ENCODE assay signal across 33 cellular contexts in the genomic region with DNA sequence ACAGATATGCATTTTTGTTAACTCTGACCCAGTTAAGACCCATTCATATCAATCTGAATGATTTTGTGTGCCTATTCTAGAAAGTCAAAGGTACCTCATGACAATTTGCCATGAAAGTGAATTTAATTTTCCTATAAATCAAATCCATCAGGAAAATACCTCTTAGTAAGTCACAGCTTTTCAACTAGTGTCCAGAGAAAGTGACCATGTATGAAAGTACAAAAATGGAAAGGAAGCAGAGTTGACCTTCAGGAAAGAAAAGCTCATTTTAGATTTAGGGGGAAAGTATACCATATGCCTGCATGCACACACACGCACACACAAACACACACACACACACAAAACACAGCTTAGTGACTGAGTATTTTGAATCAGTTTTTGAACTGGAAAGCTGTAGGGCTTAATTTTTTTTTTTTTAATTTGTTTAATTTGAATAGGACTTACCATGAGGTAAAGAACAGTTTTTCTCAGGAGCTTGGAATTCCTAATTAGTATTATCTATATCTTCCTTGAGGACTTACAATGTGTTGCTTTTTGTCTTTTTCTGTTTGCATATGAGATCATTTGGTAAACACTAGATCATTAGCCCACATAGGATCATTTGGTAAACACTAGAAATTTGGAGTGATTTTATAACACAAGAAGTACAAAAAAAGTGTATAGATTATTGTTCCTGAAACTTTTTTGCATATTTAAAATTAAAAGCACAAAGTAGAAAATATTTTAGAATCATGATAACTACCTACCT.
"Had no signal": no experiment of that assay in that cellular context is flagged by ENCODE, and none has a peak within 500 bp of the region (broad histone marks: within the 10 kb centered on the region; RNA-seq: fewer than 3 reads in every experiment).

No MANE protein-coding gene starts in this region.

- H3K4me3 ChIP-seq: ascending aorta, cardiac muscle cell, colonic mucosa, dorsolateral prefrontal cortex, pancreas, psoas muscle, sigmoid colon, uterus had no signal

- H3K36me3 ChIP-seq: ascending aorta, cardiac muscle cell, colonic mucosa, pancreas, sigmoid colon, uterus had no signal

- DNase-seq: activated CD4-positive, alpha-beta T cell treated with anti-CD3 and anti-CD28 coated beads for 4 hours; activated CD4-positive, alpha-beta T cell treated with anti-CD3 and anti-CD28 coated beads, Interleukin-2, amount 50 U/mL, for 48 hours; activated CD8-positive, alpha-beta memory T cell treated with anti-CD3 and anti-CD28 coated beads for 24 hours; activated effector memory CD4-positive, alpha-beta T cell treated with Interleukin-2 at 50 U/mL for 16 hours; activated naive CD4-positive, alpha-beta T cell treated with Interleukin-2 at 50 U/mL for 16 hours; activated naive CD8-positive, alpha-beta T cell treated with anti-CD3 and anti-CD28 coated beads, Interleukin-2, amount 10 ng/mL, durations not matched to agents 7 days and 5 days; cerebellar nuclear complex; colonic mucosa; dorsolateral prefrontal cortex; effector memory CD8-positive, alpha-beta T cell; foreskin fibroblast; head of caudate nucleus; hippocampal formation; kidney; left colon; mammary epithelial cell; naive B cell; nucleus accumbens; pancreas; psoas muscle; sigmoid colon; small intestine; stimulated activated CD4-positive, alpha-beta T cell treated with anti-CD3 and anti-CD28 coated beads, Interleukin-4, amount 100 ng/mL, for 24 hours; stimulated activated naive CD8-positive, alpha-beta T cell treated with anti-CD3 and anti-CD28 coated beads, Interleukin-15, amount 100 ng/mL, for 72 hours; substantia nigra; uterus had no signal

- H3K27me3 ChIP-seq: ascending aorta, cardiac muscle cell, colonic mucosa, dorsolateral prefrontal cortex, pancreas, sigmoid colon, uterus had no signal

- H3K27ac ChIP-seq: ascending aorta, cardiac muscle cell, colonic mucosa, dorsolateral prefrontal cortex, pancreas, psoas muscle, sigmoid colon, uterus, VCaP had no signal

- H3K4me1 ChIP-seq: ascending aorta, colonic mucosa, pancreas, uterus had no signal

- H3K9me3 ChIP-seq: ascending aorta, colonic mucosa, pancreas, psoas muscle, sigmoid colon, uterus had no signal

- H3K4me1 Mint-ChIP-seq: neural crest cell had no signal

- H3K36me3 Mint-ChIP-seq: activated naive CD8-positive, alpha-beta T cell treated with anti-CD3 and anti-CD28 coated beads, Interleukin-2, amount 10 ng/mL, durations not matched to agents 7 days and 5 days had no signal

- H3K9me3 Mint-ChIP-seq: activated naive CD8-positive, alpha-beta T cell treated with anti-CD3 and anti-CD28 coated beads, Interleukin-2, amount 10 ng/mL, durations not matched to agents 7 days and 5 days; brain; effector memory CD8-positive, alpha-beta T cell; neural crest cell; stimulated activated naive CD8-positive, alpha-beta T cell treated with anti-CD3 and anti-CD28 coated beads, Interleukin-15, amount 100 ng/mL, for 72 hours; type B pancreatic cell had no signal

- H3K27me3 Mint-ChIP-seq: activated naive CD8-positive, alpha-beta T cell treated with anti-CD3 and anti-CD28 coated beads, Interleukin-2, amount 10 ng/mL, durations not matched to agents 7 days and 5 days; brain; effector memory CD8-positive, alpha-beta T cell; naive B cell; stimulated activated memory B cell treated with anti-CD40 and anti-IgM and Interleukin-4, amounts not matched to agents 10 μg/mL and 1 μg/mL and 100 μg/mL, for 72 hours; stimulated activated naive CD8-positive, alpha-beta T cell treated with anti-CD3 and anti-CD28 coated beads, Interleukin-15, amount 100 ng/mL, for 72 hours; type B pancreatic cell had no signal

- H3K27ac Mint-ChIP-seq: activated naive CD8-positive, alpha-beta T cell treated with anti-CD3 and anti-CD28 coated beads, Interleukin-2, amount 10 ng/mL, durations not matched to agents 7 days and 5 days; brain; effector memory CD8-positive, alpha-beta T cell; naive B cell; stimulated activated memory B cell treated with anti-CD40 and anti-IgM and Interleukin-4, amounts not matched to agents 10 μg/mL and 1 μg/mL and 100 μg/mL, for 72 hours; stimulated activated naive CD8-positive, alpha-beta T cell treated with anti-CD3 and anti-CD28 coated beads, Interleukin-15, amount 100 ng/mL, for 72 hours; type B pancreatic cell had no signal

- H3K4me3 Mint-ChIP-seq: activated naive CD8-positive, alpha-beta T cell treated with anti-CD3 and anti-CD28 coated beads, Interleukin-2, amount 10 ng/mL, durations not matched to agents 7 days and 5 days; brain; effector memory CD8-positive, alpha-beta T cell; naive B cell; neural crest cell; stimulated activated memory B cell treated with anti-CD40 and anti-IgM and Interleukin-4, amounts not matched to agents 10 μg/mL and 1 μg/mL and 100 μg/mL, for 72 hours; stimulated activated naive CD8-positive, alpha-beta T cell treated with anti-CD3 and anti-CD28 coated beads, Interleukin-15, amount 100 ng/mL, for 72 hours; type B pancreatic cell had no signal

- ATAC-seq: effector memory CD8-positive, alpha-beta T cell; left colon; pancreas; psoas muscle; stimulated activated memory B cell treated with anti-CD40 and anti-IgM and Interleukin-4, amounts not matched to agents 10 μg/mL and 1 μg/mL and 100 μg/mL, for 72 hours; stimulated activated naive CD8-positive, alpha-beta T cell treated with anti-CD3 and anti-CD28 coated beads, Interleukin-15, amount 100 ng/mL, for 72 hours had no signal
